1 cellular context compared by ENCODE assay signal in the genomic region with DNA sequence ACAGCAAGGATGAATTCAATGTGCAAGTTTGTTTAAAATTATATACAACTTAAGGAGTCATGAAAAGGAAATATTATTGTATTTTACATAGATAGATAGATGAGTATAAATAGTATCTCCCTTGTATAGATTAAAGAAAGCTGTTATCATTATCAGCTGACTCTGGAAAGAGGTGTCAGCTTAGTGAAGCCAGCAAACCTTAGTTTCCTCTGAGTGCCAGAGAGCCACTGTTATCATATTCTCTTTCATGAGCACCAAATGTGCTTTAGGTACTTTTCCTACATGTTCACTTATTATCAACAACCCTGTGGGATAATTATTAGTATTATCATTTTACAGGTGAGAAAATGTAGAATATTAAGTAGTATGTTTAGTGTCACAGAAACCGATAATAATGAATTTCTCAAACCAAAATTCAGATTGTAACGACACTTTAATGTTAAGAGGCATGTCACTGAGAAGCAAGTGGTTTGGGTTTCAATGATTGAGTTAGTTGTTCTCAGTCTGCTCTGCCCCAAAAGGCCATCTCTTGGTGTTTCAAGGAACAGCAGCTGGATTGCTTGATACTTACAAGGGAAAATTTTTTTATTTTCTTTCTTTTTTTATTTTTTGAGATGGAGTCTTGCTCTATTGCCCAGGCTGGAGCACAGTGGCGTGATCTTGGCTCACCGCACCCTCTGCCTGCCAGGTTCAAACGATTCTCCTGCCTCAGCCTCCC.
TF ChIP-seq lines count a peak whose summit lies in the region.

No MANE protein-coding gene starts in this region.

TF ChIP-seq in SK-N-SH, 30 proteins besides CTCF, POLR2A, EP300 and RAD21 (continued from another document):
- no peak for TF ChIP-seq NRF1 (IDR thresholded peaks at IDR 0.05; ENCODE audit: low read depth, low read length)
TF ChIP-seq in SK-N-SH: peak in this region for 0.
